In genomic region chr19:15331419-15332310, GRCh38 we compare ENCODE assay signal across 7 cellular contexts. TPM values are rescaled to one million over a fixed set of nuclear protein-coding genes. Genes with fewer than 3 reads are reported as not detected.
DNase-seq lines count a peak whose midpoint lies in the region; ATAC-seq and TF ChIP-seq lines count a peak whose summit lies in the region.

No MANE protein-coding gene starts in this region.

- H3K27ac ChIP-seq in OCI-LY3 (ENCODE audit: low read length), result peak overlapping the region; percentile 77
- H3K27ac ChIP-seq in stomach, result peak overlapping the region; percentile 92 to 99 (median 98)

- peak overlapping the region; percentile 92 for H3K9ac ChIP-seq in OCI-LY3 (ENCODE audit: low read length)

- peaks cover 49% of the 10 kb centered on the region for H3K4me1 ChIP-seq in OCI-LY3 (ENCODE audit: low read length)
- H3K4me1 ChIP-seq in stomach, result peaks cover 51 to 62% (median 53%) of the 10 kb centered on the region in 4 donors

- peak overlapping the region; percentile 95 to 99 for H3K4me3 Mint-ChIP-seq in activated T-cell treated with anti-CD3 and anti-CD28 coated beads, Interleukin-2, amount 50 U/mL, for 72 hours
- peak overlapping the region; percentile 97 for H3K4me3 Mint-ChIP-seq in nephron progenitor cell

- H3K9me3 Mint-ChIP-seq in activated T-cell treated with anti-CD3 and anti-CD28 coated beads, Interleukin-2, amount 50 U/mL, for 72 hours, result no peaks in the 10 kb centered on the region
- H3K9me3 Mint-ChIP-seq in nephron progenitor cell, result peaks cover 3% of the 10 kb centered on the region

- peak overlapping the region; percentile 85 for H3K4me3 ChIP-seq in OCI-LY3 (ENCODE audit: low read length)
- peak overlapping the region; percentile 85 to 94 (median 92) for H3K4me3 ChIP-seq in stomach

- intact Hi-C loops in stomach (cut with DNase I; ENCODE audit: low total_unique reads), result no loop called here

- H2AFZ ChIP-seq in OCI-LY3 (ENCODE audit: low read depth, low read length), result no peak overlapping the region

- peaks cover 92% of the 10 kb centered on the region for H3K79me2 ChIP-seq in OCI-LY3 (ENCODE audit: low read length)

- TF ChIP-seq CTCF in OCI-LY3 (IDR thresholded peaks at IDR 0.05; ENCODE audit: low read depth, low read length) (no peak), nephron progenitor cell (IDR thresholded peaks at IDR 0.05) (no peak), stomach (IDR thresholded peaks at IDR 0.05) (peak in 1 of 7 experiments; percentile 7)

- H3K4me2 ChIP-seq in OCI-LY3 (ENCODE audit: low read length), result peak overlapping the region; percentile 95

- peak; percentile 23 for ATAC-seq in GM18519 (IDR thresholded peaks at IDR 0.05; ENCODE audit: low FRiP score, unreplicated experiment)
- ATAC-seq in HG02840 (IDR thresholded peaks at IDR 0.05; ENCODE audit: low FRiP score, unreplicated experiment), result peak; percentile 33
- ATAC-seq in activated T-cell treated with anti-CD3 and anti-CD28 coated beads, Interleukin-2, amount 50 U/mL, for 72 hours (replicated peaks in 1 of 2), result peak; percentile 63 to 68

- no peak for TF ChIP-seq EP300 in stomach (IDR thresholded peaks at IDR 0.05)

- peak; percentile 79 to 80 for DNase-seq in activated T-cell treated with anti-CD3 and anti-CD28 coated beads, Interleukin-2, amount 50 U/mL, for 72 hours
- peak; percentile 43 for DNase-seq in fibroblast of gingiva (ENCODE audit: low read depth)
- DNase-seq in nephron progenitor cell, result peak; percentile 57
- DNase-seq in stomach, result peak; percentile 59

- H3K36me3 ChIP-seq in OCI-LY3 (replicated peaks; ENCODE audit: low read depth, low read length), result peaks cover 39% of the 10 kb centered on the region
- no peaks in the 10 kb centered on the region for H3K36me3 ChIP-seq in stomach

- H3K27me3 ChIP-seq in OCI-LY3 (ENCODE audit: low read depth, low read length), result no peaks in the 10 kb centered on the region
- no peaks in the 10 kb centered on the region for H3K27me3 ChIP-seq in stomach

- peaks cover 44% of the 10 kb centered on the region for H3K4me1 Mint-ChIP-seq in activated T-cell treated with anti-CD3 and anti-CD28 coated beads, Interleukin-2, amount 50 U/mL, for 72 hours (ENCODE audit: low read depth)
- H3K4me1 Mint-ChIP-seq in nephron progenitor cell, result peaks cover 59% of the 10 kb centered on the region

- no peaks in the 10 kb centered on the region for H3K27me3 Mint-ChIP-seq in activated T-cell treated with anti-CD3 and anti-CD28 coated beads, Interleukin-2, amount 50 U/mL, for 72 hours (ENCODE audit: low read depth)
- no peaks in the 10 kb centered on the region for H3K27me3 Mint-ChIP-seq in nephron progenitor cell (ENCODE audit: low read depth, poor library complexity)

- H3K9me3 ChIP-seq in OCI-LY3 (ENCODE audit: insufficient read depth, low read length), result no peaks in the 10 kb centered on the region
- H3K9me3 ChIP-seq in stomach, result no peaks in the 10 kb centered on the region

- H3K36me3 Mint-ChIP-seq in activated T-cell treated with anti-CD3 and anti-CD28 coated beads, Interleukin-2, amount 50 U/mL, for 72 hours (ENCODE audit: insufficient read depth in 2 of 2), result peaks cover 9 to 13% of the 10 kb centered on the region in 2 donors
- H3K36me3 Mint-ChIP-seq in nephron progenitor cell (ENCODE audit: low read depth), result peaks cover 18% of the 10 kb centered on the region

- peak overlapping the region; percentile 99 for H3K27ac Mint-ChIP-seq in activated T-cell treated with anti-CD3 and anti-CD28 coated beads, Interleukin-2, amount 50 U/mL, for 72 hours
- peak overlapping the region; percentile 97 for H3K27ac Mint-ChIP-seq in nephron progenitor cell

- peaks cover 57% of the 10 kb centered on the region for H4K20me1 ChIP-seq in OCI-LY3 (ENCODE audit: insufficient read depth, low read length)

- TF ChIP-seq POLR2A in stomach (IDR thresholded peaks at IDR 0.05), result no peak

- 1% methylated on average over 24 to 113 of the region's 122 CpGs for WGBS in stomach, 5 donors

RNA-seq across cellular contexts. Expression of gene BRD4, which starts 0.7 kb away (rescaled TPM):
- 100 to 1,000 TPM; 161 to 187 TPM for total RNA-seq in activated T-cell treated with anti-CD3 and anti-CD28 coated beads, Interleukin-2, amount 50 U/mL, for 72 hours
- 100 to 1,000 TPM in 1 of 5 donors, 10 to 100 TPM in 4; 14.7 to 113 (median 49.7) TPM for total RNA-seq in stomach
- 10 to 100 TPM; 10.6 to 21.1 (median 14.8) TPM for polyA plus RNA-seq in stomach

RNA-seq across cellular contexts. Expression of gene AKAP8, which starts 47.9 kb away (rescaled TPM):
- 10 to 100 TPM; 37.9 to 46.4 TPM for total RNA-seq in activated T-cell treated with anti-CD3 and anti-CD28 coated beads, Interleukin-2, amount 50 U/mL, for 72 hours
- total RNA-seq in stomach, result 10 to 100 TPM; 19.8 to 38.7 (median 23.7) TPM
- polyA plus RNA-seq in stomach, result 10 to 100 TPM in 2 of 3 donors, 1 to 10 TPM in 1; 9.5 to 14.1 (median 13.7) TPM

Comparison
In these comparisons a context has a peak if more than half of its experiments do, and no peak if none do; other contexts are left out.
1. Peak in every context shown above with its lines: DNase-seq, ATAC-seq, H3K4me3 ChIP-seq and H3K27ac ChIP-seq.